Comparison of ENCODE assay signal across 14 cellular contexts in genomic region chr9:101229606-101230005, GRCh38.
"Had no signal": no experiment of that assay in that cellular context is flagged by ENCODE, and none has a peak within 500 bp of the region (broad histone marks: within the 10 kb centered on the region; RNA-seq: fewer than 3 reads in every experiment).

No MANE protein-coding gene starts in this region.

- H3K4me3 ChIP-seq: gastrocnemius medialis, heart right ventricle, left ventricle myocardium inferior, thoracic aorta had no signal

- H3K4me1 ChIP-seq: gastrocnemius medialis, heart right ventricle, left ventricle myocardium inferior, parathyroid adenoma had no signal

- H3K36me3 ChIP-seq: gastrocnemius medialis, heart right ventricle, left ventricle myocardium inferior, thoracic aorta had no signal

- H3K27ac ChIP-seq: gastrocnemius medialis, heart right ventricle, left ventricle myocardium inferior, parathyroid adenoma, thoracic aorta had no signal

- DNase-seq: activated CD4-positive, alpha-beta T cell treated with anti-CD3 and anti-CD28 coated beads, Interleukin-2, amount 50 U/mL, for 1 hour; activated gamma-delta T cell; activated T-cell treated with anti-CD3 and anti-CD28 coated beads, Interleukin-2, amount 50 U/mL, for 24 hours; cortex of kidney; effector memory CD4-positive, alpha-beta T cell; gastrocnemius medialis; heart right ventricle; islet precursor cell; left ventricle myocardium inferior; mesenchymal stem cell; stimulated activated CD4-positive, alpha-beta T cell treated with anti-CD3 and anti-CD28 coated beads, Interleukin-15, amount 100 ng/mL, for 24 hours; stimulated activated CD4-positive, alpha-beta T cell treated with anti-CD3 and anti-CD28 coated beads, Interleukin-4, amount 100 ng/mL, for 24 hours had no signal

- H3K27me3 ChIP-seq: gastrocnemius medialis had no signal

- H3K9me3 ChIP-seq: gastrocnemius medialis, thoracic aorta had no signal

- ATAC-seq: gastrocnemius medialis, heart right ventricle had no signal
